ENCODE assay signal across 16 cellular contexts in genomic region chr16:886084-886543, GRCh38.
DNase-seq lines count a peak whose midpoint lies in the region; FAIRE-seq and TF ChIP-seq lines count a peak whose summit lies in the region.
"Had no signal": no experiment of that assay in that cellular context is flagged by ENCODE, and none has a peak within 500 bp of the region (broad histone marks: within the 10 kb centered on the region; RNA-seq: fewer than 3 reads in every experiment).

No MANE protein-coding gene starts in this region.

- H3K27ac ChIP-seq in caudate nucleus (ENCODE audit: low read depth, low read length) (peak overlapping the region; percentile 32), neuronal stem cell (replicated peaks; ENCODE audit: low read length) (peak overlapping the region; percentile 2)

- H3K18ac ChIP-seq in neuronal stem cell (ENCODE audit: low read length): peak overlapping the region; percentile 95

- H3K9me3 ChIP-seq in iPS-18c (ENCODE audit: control insufficient read depth, insufficient read depth, low read length): no peaks in the 10 kb centered on the region
- H3K9me3 ChIP-seq in neuronal stem cell (replicated peaks in 1 of 2; ENCODE audit: control insufficient read depth in 2 of 2, insufficient read depth in 1 of 2, low read depth in 1 of 2, low read length in 2 of 2): peaks cover 0 to 19% of the 10 kb centered on the region in 2 donors

- DNase-seq in ELF-1 (ENCODE audit: low read depth, low spot score) (peak; percentile 64), caudate nucleus (lab: John Stamatoyannopoulos, UW) (peak in 28 of 61 donors; percentile 13 to 62 (median 30)), neuronal stem cell (ENCODE audit: low spot score) (peak; percentile 18), HTR-8/SVneo (ENCODE audit: insufficient read length, low spot score) (no peak), D721Med (ENCODE audit: insufficient read length, low spot score) (no peak), HPDE6-E6E7 (ENCODE audit: extremely low spot score) (no peak), NCI-H446 treated with DMSO at 0.1 percent for 48 hours (lab: John Stamatoyannopoulos, UW) (no peak)
- DNase-seq: activated gamma-delta T cell; effector CD8-positive, alpha-beta T cell; foreskin fibroblast; GDM1; MV-4-11; naive thymus-derived CD4-positive, alpha-beta T cell; NCI-H226; stimulated activated naive CD8-positive, alpha-beta T cell treated with anti-CD3 and anti-CD28 coated beads, Interleukin-15, Interleukin-2, amounts not matched to agents 100 U/mL and 50 U/mL, for 24 hours had no signal

- H2BK12ac ChIP-seq in neuronal stem cell (ENCODE audit: low read length): no peak overlapping the region

- H4K91ac ChIP-seq in neuronal stem cell (ENCODE audit: low read depth, low read length, poor library complexity): no peak overlapping the region

- no peak overlapping the region for H4K8ac ChIP-seq in neuronal stem cell (ENCODE audit: low read depth, low read length)

- H2BK5ac ChIP-seq in neuronal stem cell (ENCODE audit: low read length): no peak overlapping the region

- H3K4me1 ChIP-seq in neuronal stem cell (ENCODE audit: control insufficient read depth in 2 of 2, insufficient read depth in 1 of 2, low read depth in 1 of 2, low read length in 2 of 2): peaks cover 4 to 14% of the 10 kb centered on the region in 2 donors

- no peak overlapping the region for H2BK15ac ChIP-seq in neuronal stem cell (ENCODE audit: low read length)

- peak overlapping the region; percentile 0 for H3K14ac ChIP-seq in neuronal stem cell (ENCODE audit: low read length)

- H3K79me1 ChIP-seq in neuronal stem cell (ENCODE audit: low read depth, low read length): no peaks in the 10 kb centered on the region

- H2AK5ac ChIP-seq in neuronal stem cell (ENCODE audit: low read depth, low read length): no peak overlapping the region

- H3K4ac ChIP-seq in neuronal stem cell (ENCODE audit: low read length): no peak overlapping the region

- H3K23ac ChIP-seq in neuronal stem cell (ENCODE audit: low read depth, low read length, poor library complexity): no peak overlapping the region

- FAIRE-seq in HTR-8/SVneo (lab: Jason Lieb, UNC) (no peak), D721Med (lab: Jason Lieb, UNC) (no peak)

- peak overlapping the region; percentile 63 for H3K9ac ChIP-seq in neuronal stem cell (ENCODE audit: low read depth, low read length, poor library complexity)

- no peak for TF ChIP-seq CTCF in D721Med (IDR thresholded peaks at IDR 0.05; ENCODE audit: insufficient read depth, missing control alignments)

- WGBS in neuronal stem cell (ENCODE audit: extremely low coverage in 2 of 2, insufficient read length in 2 of 2, insufficient replicate concordance in 1 of 2), 2 donors: no CpG with 5 or more reads among the region's 20 CpGs

- H3K4me3 ChIP-seq in iPS-18c (ENCODE audit: insufficient read depth, low read depth, low read length) (peak overlapping the region; percentile 40), neuronal stem cell (ENCODE audit: low read length in 2 of 2) (peak overlapping the region in 1 of 2 donors; percentile 78)

- H3K27me3 ChIP-seq in neuronal stem cell (ENCODE audit: control insufficient read depth in 3 of 3, insufficient read depth in 3 of 3, low read depth in 1 of 3, low read length in 3 of 3): no peaks in the 10 kb centered on the region

- H3K36me3 ChIP-seq in neuronal stem cell (replicated peaks in 1 of 2; ENCODE audit: control insufficient read depth in 2 of 2, insufficient read depth in 2 of 2, low read length in 2 of 2): no peaks in the 10 kb centered on the region

- H3K4me2 ChIP-seq in neuronal stem cell (ENCODE audit: insufficient read depth, low read length, poor library complexity, severe bottlenecking): peak overlapping the region; percentile 29

- H2BK120ac ChIP-seq in neuronal stem cell (ENCODE audit: low read depth, low read length): no peak overlapping the region

- no peak overlapping the region for H2AFZ ChIP-seq in neuronal stem cell (ENCODE audit: low read length)

Comparison
In these comparisons a context has a peak if more than half of its experiments do, and no peak if none do; other contexts are left out.
1. DNase-seq: peak in ELF-1 (single experiment) and neuronal stem cell (single experiment); none in HTR-8/SVneo (single experiment), D721Med (single experiment), HPDE6-E6E7 (single experiment) and NCI-H446 treated with DMSO at 0.1 percent for 48 hours (single experiment).